In genomic region chr10:97279121-97279815, GRCh38 we compare ENCODE assay signal across 9 cellular contexts. TPM values are rescaled to one million over a fixed set of nuclear protein-coding genes. Genes with fewer than 3 reads are reported as not detected.
DNase-seq lines count a peak whose midpoint lies in the region; ATAC-seq and TF ChIP-seq lines count a peak whose summit lies in the region.
"Had no signal": no experiment of that assay in that cellular context is flagged by ENCODE, and none has a peak within 500 bp of the region (broad histone marks: within the 10 kb centered on the region; RNA-seq: fewer than 3 reads in every experiment).

No MANE protein-coding gene starts in this region.

- peak overlapping the region; percentile 23 for H3K4me3 ChIP-seq in OCI-LY7 (ENCODE audit: low read depth, low read length, poor library complexity, severe bottlenecking)
- H3K4me3 ChIP-seq in prostate gland = no peak overlapping the region

- peak; percentile 10 for DNase-seq in EH (ENCODE audit: low read depth)
- DNase-seq in OCI-LY7 (ENCODE audit: low spot score) = no peak
- peak; percentile 71 for DNase-seq in fibroblast of gingiva (ENCODE audit: low read depth)
- DNase-seq in prostate gland (ENCODE audit: low spot score) = no peak
- no peak for DNase-seq in erythroblast (lab: John Stamatoyannopoulos, UW)
- no peak for DNase-seq in RPMI8226
- no peak for DNase-seq in NCI-H1417 treated with DMSO at 0.1 percent for 48 hours (lab: John Stamatoyannopoulos, UW)
- DNase-seq: NCI-H187 had no signal

- TF ChIP-seq POLR2A in prostate gland (IDR thresholded peaks at IDR 0.05) (no peak), erythroblast (IDR thresholded peaks at IDR 0.05; ENCODE audit: low read length) (no peak)

- H3K9me2 ChIP-seq in OCI-LY7 (ENCODE audit: insufficient read depth, low read length) = no peaks in the 10 kb centered on the region

- peaks cover 21% of the 10 kb centered on the region for H3K36me3 ChIP-seq in OCI-LY7 (ENCODE audit: insufficient read depth, low read length)
- no peaks in the 10 kb centered on the region for H3K36me3 ChIP-seq in prostate gland

- H3K4me2 ChIP-seq in OCI-LY7 (ENCODE audit: low read length) = peak overlapping the region; percentile 93

- BruUV-seq in OCI-LY7 (replicated peaks; lab: Mats Ljungman, UMichigan) = TSS peak; percentile 29

- POLR2A ChIA-PET in OCI-LY7 (lab: Charles Lee) = interaction anchor here (0.6 to 2.1 kb wide), 9 partner anchors 10 to 189 kb away, joined by 3 to 14 read pairs (median 3); partner anchors contain the start of gene RRP12

- H3K4me1 ChIP-seq in OCI-LY7 (ENCODE audit: insufficient read depth, low read length, poor library complexity, severe bottlenecking) (peaks cover 51% of the 10 kb centered on the region), prostate gland (replicated peaks) (no peaks in the 10 kb centered on the region)

- no peaks in the 10 kb centered on the region for H4K20me1 ChIP-seq in OCI-LY7 (ENCODE audit: insufficient read depth, low read length)

- no peak for ATAC-seq in GM21447 (IDR thresholded peaks at IDR 0.05; ENCODE audit: unreplicated experiment)

- H2AFZ ChIP-seq in OCI-LY7 (ENCODE audit: low read length) = peak overlapping the region; percentile 23; the same call in 1 of the 2 replicates

- peaks cover 64% of the 10 kb centered on the region for H3K79me2 ChIP-seq in OCI-LY7 (ENCODE audit: insufficient read depth, low read depth, low read length)

- CTCF ChIA-PET in OCI-LY7 (lab: Charles Lee; ENCODE audit: unreplicated experiment) = interaction anchor here (0.6 to 1.1 kb wide), 3 partner anchors 41 to 187 kb away, joined by 3 to 5 read pairs (median 3); no protein-coding TSS in a partner anchor

- no peak for TF ChIP-seq CTCF in OCI-LY7 (conservative IDR thresholded peaks at IDR 0.05; ENCODE audit: low read length)
- TF ChIP-seq CTCF in prostate gland (IDR thresholded peaks at IDR 0.05) = no peak

- 66% methylated on average over 9 of the region's 9 CpGs for WGBS in prostate gland

- intact Hi-C loops in OCI-LY7 (cut with micrococcal nuclease; ENCODE audit: unreplicated experiment) = loop anchor here (2.0 to 5.0 kb wide), 3 partner anchors 42 to 123 kb away; partner anchors contain the start of gene RRP12
- intact Hi-C loops in prostate gland (cut with DNase I) = no loop called here

- H3K9me3 ChIP-seq in OCI-LY7 (ENCODE audit: low read length) (peaks cover 1% of the 10 kb centered on the region; the same call in 1 of the 2 replicates), prostate gland (no peaks in the 10 kb centered on the region)

- H3K27me3 ChIP-seq in prostate gland (replicated peaks; ENCODE audit: insufficient read depth) = no peaks in the 10 kb centered on the region

- H3K27ac ChIP-seq in OCI-LY7 (ENCODE audit: low read depth, low read length, poor library complexity, severe bottlenecking) (peak overlapping the region; percentile 94), prostate gland (peak overlapping the region; percentile 28 to 42)

RNA-seq across cellular contexts. Expression of gene ARHGAP19, which starts 13.2 kb away (rescaled TPM):
- total RNA-seq in OCI-LY7 (2014; rRNA removed; shearing (Covaris generic)) = 33.3 and 34.1 TPM in 2 replicates
- total RNA-seq in OCI-LY7 (2022) = 60.5 and 73.1 TPM in 2 replicates
- total RNA-seq in prostate gland = 10 to 100 TPM; 10.4 to 37.1 TPM

RNA-seq across cellular contexts. Expression of gene FRAT1, which starts 39.8 kb away (rescaled TPM):
- 5.1 and 7.0 TPM in 2 replicates for total RNA-seq in OCI-LY7 (2014; rRNA removed; shearing (Covaris generic))
- 12.2 and 12.4 TPM in 2 replicates for total RNA-seq in OCI-LY7 (2022)
- total RNA-seq in prostate gland = 10 to 100 TPM; 18.0 to 20.1 TPM

RNA-seq across cellular contexts. Expression of gene FRAT2, which starts 55.3 kb away (rescaled TPM):
- 9.3 and 12.3 TPM in 2 replicates for total RNA-seq in OCI-LY7 (2014; rRNA removed; shearing (Covaris generic))
- total RNA-seq in OCI-LY7 (2022) (18.3 and 18.4 TPM in 2 replicates), prostate gland (10 to 100 TPM; 43.0 to 45.3 TPM)

Comparison
In these comparisons a context has a peak if more than half of its experiments do, and no peak if none do; other contexts are left out.
1. DNase-seq: peak in EH (single experiment) and fibroblast of gingiva (single experiment); none in OCI-LY7 (single experiment), prostate gland (single experiment), erythroblast (0 of 2), RPMI8226 (single experiment) and NCI-H1417 treated with DMSO at 0.1 percent for 48 hours (single experiment).